ENCODE assay signal across 9 cellular contexts in the genomic region with DNA sequence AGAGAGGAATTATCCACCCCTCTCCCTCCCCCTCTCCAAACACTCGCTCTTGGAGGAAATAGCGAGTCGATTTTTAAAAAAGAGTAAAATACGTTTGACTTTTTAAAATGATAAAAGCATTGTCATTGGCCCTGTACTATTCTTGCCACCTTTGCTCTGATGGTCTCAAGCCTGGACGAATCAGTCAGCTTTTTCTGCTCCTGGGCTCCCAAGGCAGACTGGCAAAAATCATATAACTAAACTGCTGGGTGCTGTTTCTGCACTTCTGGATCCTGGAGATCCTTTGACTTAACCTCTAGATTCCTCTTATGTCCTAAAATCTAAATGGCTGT. TPM values are rescaled to one million over a fixed set of nuclear protein-coding genes. Genes with fewer than 3 reads are reported as not detected.
A peak's percentile ranks its signal among the peaks of the same experiment; 100 is the strongest.
DNase-seq lines count a peak whose midpoint lies in the region; ATAC-seq and TF ChIP-seq lines count a peak whose summit lies in the region.
"Had no signal": no experiment of that assay in that cellular context is flagged by ENCODE, and none has a peak within 500 bp of the region (broad histone marks: within the 10 kb centered on the region; RNA-seq: fewer than 3 reads in every experiment).

No MANE protein-coding gene starts in this region.

- TF ChIP-seq POLR2A in breast epithelium (IDR thresholded peaks at IDR 0.05) (no peak), suprapubic skin (IDR thresholded peaks at IDR 0.05) (no peak)

- no peak for TF ChIP-seq EP300 in suprapubic skin (IDR thresholded peaks at IDR 0.05)

- TF ChIP-seq CTCF in breast epithelium (IDR thresholded peaks at IDR 0.05) (no peak), suprapubic skin (IDR thresholded peaks at IDR 0.05) (no peak), GM13976 (IDR thresholded peaks at IDR 0.05; ENCODE audit: borderline replicate concordance, control extremely low read depth, extremely low read depth, insufficient read depth, missing control alignments) (no peak)

- 36% methylated on average over 5 of the region's 5 CpGs for WGBS in suprapubic skin

- no peaks in the 10 kb centered on the region for H3K36me3 ChIP-seq in breast epithelium
- no peaks in the 10 kb centered on the region for H3K36me3 ChIP-seq in suprapubic skin

- peak overlapping the region; percentile 98 to 100 (median 100) for H3K4me3 ChIP-seq in breast epithelium
- H3K4me3 ChIP-seq in suprapubic skin, result peak overlapping the region; percentile 90

- no peaks in the 10 kb centered on the region for H3K9me3 Mint-ChIP-seq in T-helper 2 cell treated with Interferon-gamma antibody and Interleukin-4, amounts not matched to agents 5 μg/mL and 100 μg/mL, for 36 hours
- H3K9me3 Mint-ChIP-seq in memory B cell, result no peaks in the 10 kb centered on the region

- H3K27ac ChIP-seq in breast epithelium, result peak overlapping the region in 1 of 2 donors; percentile 94
- H3K27ac ChIP-seq in suprapubic skin, result no peak overlapping the region

- H3K4me1 Mint-ChIP-seq in T-helper 2 cell treated with Interferon-gamma antibody and Interleukin-4, amounts not matched to agents 5 μg/mL and 100 μg/mL, for 36 hours (ENCODE audit: low read depth), result peaks cover 26% of the 10 kb centered on the region
- peaks cover 28% of the 10 kb centered on the region for H3K4me1 Mint-ChIP-seq in memory B cell

- H3K27me3 ChIP-seq in breast epithelium (no peaks in the 10 kb centered on the region), suprapubic skin (no peaks in the 10 kb centered on the region)

- H3K36me3 Mint-ChIP-seq in T-helper 2 cell treated with Interferon-gamma antibody and Interleukin-4, amounts not matched to agents 5 μg/mL and 100 μg/mL, for 36 hours (ENCODE audit: low read depth), result no peaks in the 10 kb centered on the region
- no peaks in the 10 kb centered on the region for H3K36me3 Mint-ChIP-seq in memory B cell

- intact Hi-C loops in breast epithelium (cut with DNase I; ENCODE audit: low total_unique reads), result no loop called here

- no peaks in the 10 kb centered on the region for H3K9me3 ChIP-seq in breast epithelium
- no peaks in the 10 kb centered on the region for H3K9me3 ChIP-seq in suprapubic skin

- H3K27ac Mint-ChIP-seq in T-helper 2 cell treated with Interferon-gamma antibody and Interleukin-4, amounts not matched to agents 5 μg/mL and 100 μg/mL, for 36 hours, result no peak overlapping the region
- H3K27ac Mint-ChIP-seq in memory B cell, result peak overlapping the region; percentile 3

- DNase-seq in T-helper 2 cell treated with Interferon-gamma antibody and Interleukin-4, amounts not matched to agents 5 μg/mL and 100 μg/mL, for 36 hours (ENCODE audit: low spot score), result no peak
- DNase-seq in T-helper 2 cell (no peak), breast epithelium (ENCODE audit: low spot score in 2 of 2) (no peak), memory B cell (ENCODE audit: low spot score in 2 of 2) (no peak), suprapubic skin (ENCODE audit: low spot score in 2 of 2) (peak in 1 of 2 donors; percentile 20), NCI-H1048 (lab: John Stamatoyannopoulos, UW) (no peak), amygdala (lab: John Stamatoyannopoulos, UW) (no peak), GM13976 (ENCODE audit: low spot score) (no peak)
- DNase-seq: 8988T had no signal

- no peaks in the 10 kb centered on the region for H3K4me1 ChIP-seq in breast epithelium
- peaks cover 31% of the 10 kb centered on the region for H3K4me1 ChIP-seq in suprapubic skin

- peaks cover 36% of the 10 kb centered on the region for H3K27me3 Mint-ChIP-seq in T-helper 2 cell treated with Interferon-gamma antibody and Interleukin-4, amounts not matched to agents 5 μg/mL and 100 μg/mL, for 36 hours (ENCODE audit: low read depth)
- H3K27me3 Mint-ChIP-seq in memory B cell, result no peaks in the 10 kb centered on the region

- peak overlapping the region; percentile 83 for H3K4me3 Mint-ChIP-seq in T-helper 2 cell treated with Interferon-gamma antibody and Interleukin-4, amounts not matched to agents 5 μg/mL and 100 μg/mL, for 36 hours
- H3K4me3 Mint-ChIP-seq in memory B cell, result peak overlapping the region; percentile 49

- ATAC-seq in memory B cell (ENCODE audit: low read depth), result no peak

- in situ Hi-C loops in GM13976 (cut with MboI; ENCODE audit: low sequenced_read_pairs, unreplicated experiment), result no loop called here

RNA-seq across cellular contexts. Expression of a gene that starts 1.7 kb away (rescaled TPM):
- total RNA-seq in breast epithelium, result 10 to 100 TPM; 23.2 to 34.4 (median 23.3) TPM
- total RNA-seq in suprapubic skin, result 10 to 100 TPM in 2 of 4 donors, 1 to 10 TPM in 2; 5.2 to 20.0 (median 8.2) TPM
